Comparison of ENCODE assay signal across 1 cellular context in the genomic region with DNA sequence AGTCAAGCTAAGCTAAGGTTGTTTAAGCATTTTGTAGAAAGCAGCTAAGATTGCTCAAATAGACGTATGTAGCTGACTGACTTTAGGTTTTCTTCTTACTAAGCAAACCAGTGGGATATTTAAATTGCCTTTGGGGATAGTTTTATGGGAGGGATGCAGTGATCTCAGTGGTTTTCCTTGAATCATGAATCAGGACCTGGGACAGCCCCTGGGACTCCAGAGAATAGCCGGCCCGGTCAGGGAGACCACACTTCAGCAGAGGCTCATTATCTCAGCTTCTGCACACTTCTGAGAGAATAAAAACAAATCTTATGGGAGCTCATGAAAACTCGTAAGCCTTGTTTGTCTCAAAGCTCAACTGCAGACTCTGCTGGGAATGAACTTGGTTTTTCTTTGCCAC.
TF ChIP-seq lines count a peak whose summit lies in the region.

A gene with protein sequence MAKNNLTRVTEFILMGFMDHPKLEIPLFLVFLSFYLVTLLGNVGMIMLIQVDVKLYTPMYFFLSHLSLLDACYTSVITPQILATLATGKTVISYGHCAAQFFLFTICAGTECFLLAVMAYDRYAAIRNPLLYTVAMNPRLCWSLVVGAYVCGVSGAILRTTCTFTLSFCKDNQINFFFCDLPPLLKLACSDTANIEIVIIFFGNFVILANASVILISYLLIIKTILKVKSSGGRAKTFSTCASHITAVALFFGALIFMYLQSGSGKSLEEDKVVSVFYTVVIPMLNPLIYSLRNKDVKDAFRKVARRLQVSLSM (minus strand): TSS at position 62 of the 400 bp plus-strand sequence. CDS start 6,086 bp downstream, outside the sequence.

TF ChIP-seq in SK-N-SH, 30 proteins besides CTCF, POLR2A, EP300 and RAD21 (continued from another document):
- TF ChIP-seq, protein P1, sequence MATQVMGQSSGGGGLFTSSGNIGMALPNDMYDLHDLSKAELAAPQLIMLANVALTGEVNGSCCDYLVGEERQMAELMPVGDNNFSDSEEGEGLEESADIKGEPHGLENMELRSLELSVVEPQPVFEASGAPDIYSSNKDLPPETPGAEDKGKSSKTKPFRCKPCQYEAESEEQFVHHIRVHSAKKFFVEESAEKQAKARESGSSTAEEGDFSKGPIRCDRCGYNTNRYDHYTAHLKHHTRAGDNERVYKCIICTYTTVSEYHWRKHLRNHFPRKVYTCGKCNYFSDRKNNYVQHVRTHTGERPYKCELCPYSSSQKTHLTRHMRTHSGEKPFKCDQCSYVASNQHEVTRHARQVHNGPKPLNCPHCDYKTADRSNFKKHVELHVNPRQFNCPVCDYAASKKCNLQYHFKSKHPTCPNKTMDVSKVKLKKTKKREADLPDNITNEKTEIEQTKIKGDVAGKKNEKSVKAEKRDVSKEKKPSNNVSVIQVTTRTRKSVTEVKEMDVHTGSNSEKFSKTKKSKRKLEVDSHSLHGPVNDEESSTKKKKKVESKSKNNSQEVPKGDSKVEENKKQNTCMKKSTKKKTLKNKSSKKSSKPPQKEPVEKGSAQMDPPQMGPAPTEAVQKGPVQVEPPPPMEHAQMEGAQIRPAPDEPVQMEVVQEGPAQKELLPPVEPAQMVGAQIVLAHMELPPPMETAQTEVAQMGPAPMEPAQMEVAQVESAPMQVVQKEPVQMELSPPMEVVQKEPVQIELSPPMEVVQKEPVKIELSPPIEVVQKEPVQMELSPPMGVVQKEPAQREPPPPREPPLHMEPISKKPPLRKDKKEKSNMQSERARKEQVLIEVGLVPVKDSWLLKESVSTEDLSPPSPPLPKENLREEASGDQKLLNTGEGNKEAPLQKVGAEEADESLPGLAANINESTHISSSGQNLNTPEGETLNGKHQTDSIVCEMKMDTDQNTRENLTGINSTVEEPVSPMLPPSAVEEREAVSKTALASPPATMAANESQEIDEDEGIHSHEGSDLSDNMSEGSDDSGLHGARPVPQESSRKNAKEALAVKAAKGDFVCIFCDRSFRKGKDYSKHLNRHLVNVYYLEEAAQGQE (IDR thresholded peaks at IDR 0.05; ENCODE audit: low read depth, low read length): peak; percentile 82
- TF ChIP-seq FOXM1 (IDR thresholded peaks at IDR 0.05; ENCODE audit: low read depth): no peak
- no peak for TF ChIP-seq FOSL2 (IDR thresholded peaks at IDR 0.05; ENCODE audit: borderline replicate concordance, low read depth)
TF ChIP-seq in SK-N-SH: peak in this region for 1.
